ENCODE assay signal across 20 cellular contexts in genomic region chr9:91902465-91903125, GRCh38. TPM values are rescaled to one million over a fixed set of nuclear protein-coding genes. Genes with fewer than 3 reads are reported as not detected.
DNase-seq lines count a peak whose midpoint lies in the region; ATAC-seq, FAIRE-seq and TF ChIP-seq lines count a peak whose summit lies in the region.
"Had no signal": no experiment of that assay in that cellular context is flagged by ENCODE, and none has a peak within 500 bp of the region (broad histone marks: within the 10 kb centered on the region; RNA-seq: fewer than 3 reads in every experiment).

No MANE protein-coding gene starts in this region.

- DNase-seq in K562 (ENCODE audit: extremely low read depth in 1 of 4, low spot score in 3 of 4) (no peak), left kidney (ENCODE audit: low read depth, low spot score) (peak; percentile 59), sigmoid colon (no peak), NCI-H1436 treated with DMSO at 0.1 percent for 48 hours (lab: John Stamatoyannopoulos, UW) (no peak), NCI-H187 (lab: John Stamatoyannopoulos, UW) (no peak), NCI-H226 (no peak)
- DNase-seq: activated CD4-positive, alpha-beta T cell treated with anti-CD3 and anti-CD28 coated beads, Interleukin-2, amount 10 ng/mL, durations not matched to agents 24 days and 14 days; activated effector memory CD4-positive, alpha-beta T cell treated with Interleukin-2 at 50 U/mL for 16 hours; central memory CD4-positive, alpha-beta T cell; effector CD4-positive, alpha-beta T cell; NCI-H1694 treated with DMSO at 0.1 percent for 48 hours; NCI-H446; stimulated activated CD4-positive, alpha-beta T cell treated with anti-CD3 and anti-CD28 coated beads, Interleukin-2, amount 100 ng/mL, for 48 hours had no signal

- H3K36me3 ChIP-seq in HEK293 (ENCODE audit: control insufficient read depth in 2 of 2, insufficient read depth in 1 of 2, low read length in 2 of 2): no peaks in the 10 kb centered on the region
- peaks cover 16% of the 10 kb centered on the region; the same call in 2 of the 3 replicates for H3K36me3 ChIP-seq in K562 (ENCODE audit: control insufficient read depth, insufficient read depth, low read length)
- H3K36me3 ChIP-seq in sigmoid colon: no peaks in the 10 kb centered on the region
- H3K36me3 ChIP-seq: neural progenitor cell had no signal

- no peaks in the 10 kb centered on the region for H4K20me1 ChIP-seq in K562 (replicated peaks; ENCODE audit: control insufficient read depth, insufficient read depth, low read length)

- POLR2A ChIA-PET in HEK293 (lab: Yijun Ruan, JAX) (no interaction called here), K562 (lab: Yijun Ruan, JAX) (interaction anchor here (1.0 kb wide), 1 partner anchor 9 kb away, joined by 3 read pairs; no protein-coding TSS in a partner anchor)

- peak overlapping the region; percentile 48 to 80 for H3K9ac ChIP-seq in K562 (ENCODE audit: insufficient read depth in 1 of 2, low read depth in 2 of 2, low read length in 2 of 2)
- H3K9ac ChIP-seq: neural progenitor cell had no signal

- H3K27ac ChIP-seq in HEK293 (ENCODE audit: extremely low read depth, low read depth, low read length): peak overlapping the region; percentile 26; the same call in 1 of the 2 replicates
- H3K27ac ChIP-seq in K562 (ENCODE audit: extremely low read depth, low read depth, low read length): peak overlapping the region; percentile 88
- H3K27ac ChIP-seq in sigmoid colon: peak overlapping the region; percentile 21 to 94 (median 86)
- H3K27ac ChIP-seq: neural progenitor cell had no signal

- no TSS peak for BruUV-seq in K562 (replicated peaks; lab: Mats Ljungman, UMichigan)

- TF ChIP-seq CTCF in HEK293 (tag by site-specific recombination; IDR thresholded peaks at IDR 0.05): no peak
- TF ChIP-seq CTCF in K562 (IDR thresholded peaks at IDR 0.05 in 2 of 3, conservative IDR thresholded peaks at IDR 0.05 in 1 of 3; ENCODE audit: insufficient read depth in 2 of 3, low read depth in 1 of 3, low read length in 3 of 3): no peak
- no peak for TF ChIP-seq CTCF in sigmoid colon (IDR thresholded peaks at IDR 0.05)

- CTCF ChIA-PET in HEK293 (lab: Yijun Ruan, JAX): interaction anchor here (0.6 kb wide), 2 partner anchors 27 to 47 kb away, joined by 3 read pairs; no protein-coding TSS in a partner anchor
- CTCF ChIA-PET in K562 (lab: Yijun Ruan, JAX; ENCODE audit: low intra/inter-chr PET ratio): no interaction called here

- TF ChIP-seq RAD21 in K562 (CRISPR knock-in tag; conservative IDR thresholded peaks at IDR 0.05 in 1 of 2, IDR thresholded peaks at IDR 0.05 in 1 of 2): no peak

- H3K4me1 ChIP-seq in HEK293 (ENCODE audit: control insufficient read depth, insufficient read depth, low read length) (peaks cover 26% of the 10 kb centered on the region), K562 (replicated peaks in 1 of 2; ENCODE audit: control insufficient read depth in 2 of 2, insufficient read depth in 2 of 2, low read length in 2 of 2) (peaks cover 79 to 82% of the 10 kb centered on the region in 2 experiments), sigmoid colon (peaks cover 0 to 100% (median 92%) of the 10 kb centered on the region in 4 donors)

- TF ChIP-seq POLR2A in K562 (conservative IDR thresholded peaks at IDR 0.05) (no peak), sigmoid colon (IDR thresholded peaks at IDR 0.05) (no peak)

- WGBS in K562 (ENCODE audit: insufficient coverage, low coverage, missing lambda C conversion rate): 14% methylated on average over 10 of the region's 11 CpGs
- WGBS in sigmoid colon, 2 donors: 76 to 77% methylated on average over 11 of the region's 11 CpGs

- H3K27me3 ChIP-seq in K562 (ENCODE audit: control insufficient read depth in 2 of 2, insufficient read depth in 2 of 2, low read length in 2 of 2) (no peaks in the 10 kb centered on the region), sigmoid colon (no peaks in the 10 kb centered on the region)
- H3K27me3 ChIP-seq: neural progenitor cell had no signal

- FAIRE-seq in K562 (lab: Jason Lieb, UNC): peak; percentile 19
- FAIRE-seq: D721Med, G401.6, HTR-8/SVneo, TTC549 had no signal

- in situ Hi-C loops in K562 (cut with MboI): no loop called here

- no peaks in the 10 kb centered on the region for H3K9me1 ChIP-seq in K562 (ENCODE audit: control insufficient read depth, insufficient read depth, low read length)

- peaks cover 97% of the 10 kb centered on the region for H3K79me2 ChIP-seq in K562 (ENCODE audit: control insufficient read depth, insufficient read depth, low read length)

- TF ChIP-seq EP300 in K562 (IDR thresholded peaks at IDR 0.05; ENCODE audit: low read length) (no peak), sigmoid colon (IDR thresholded peaks at IDR 0.05) (no peak)

- no peak for ATAC-seq in K562
- ATAC-seq in GM18861 (IDR thresholded peaks at IDR 0.05; ENCODE audit: unreplicated experiment): no peak

- H2AFZ ChIP-seq in K562 (ENCODE audit: low read depth, low read length): peak overlapping the region; percentile 11; the same call in 1 of the 2 replicates
- H2AFZ ChIP-seq: neural progenitor cell had no signal

- H3K4me3 ChIP-seq in HEK293 (ENCODE audit: low read depth, low read length) (no peak overlapping the region), K562 (no peak overlapping the region), sigmoid colon (no peak overlapping the region)
- H3K4me3 ChIP-seq: neural progenitor cell had no signal

- no peaks in the 10 kb centered on the region for H3K9me3 ChIP-seq in HEK293 (ENCODE audit: control insufficient read depth, insufficient read depth, low read depth, low read length)
- H3K9me3 ChIP-seq in K562 (replicated peaks; ENCODE audit: control insufficient read depth, insufficient read depth, low read depth, low read length): no peaks in the 10 kb centered on the region
- no peaks in the 10 kb centered on the region for H3K9me3 ChIP-seq in sigmoid colon

- intact Hi-C loops in K562 (cut with micrococcal nuclease): loop anchor here (10.0 kb wide), 1 partner anchor 128 kb away; no protein-coding TSS in a partner anchor
- intact Hi-C loops in sigmoid colon (cut with DNase I): no loop called here

- peak overlapping the region; percentile 44 for H3K4me2 ChIP-seq in K562 (ENCODE audit: insufficient read depth, low read length)
- H3K4me2 ChIP-seq: neural progenitor cell had no signal

TF ChIP-seq in HEK293, 187 proteins besides CTCF, POLR2A, EP300 and RAD21 (continues in another document):
- peak; percentile 57 for TF ChIP-seq GLIS2 (tag by site-specific recombination; IDR thresholded peaks at IDR 0.05)

TF ChIP-seq in K562, 482 proteins besides CTCF, POLR2A, EP300 and RAD21 (continues in another document):
- TF ChIP-seq ATF3 (IDR thresholded peaks at IDR 0.05) (peak; percentile 59; the same call in 1 of the 2 replicates), ATF3 (CRISPR knock-in tag; conservative IDR thresholded peaks at IDR 0.05) (no peak), ARID1B (IDR thresholded peaks at IDR 0.05) (0 out of 2 replicates have a peak, but pooled peaks have one; percentile 9), NBN (IDR thresholded peaks at IDR 0.05; ENCODE audit: low read depth) (no peak), JUND (IDR thresholded peaks at IDR 0.05; ENCODE audit: borderline replicate concordance, low read depth, low read length) (no peak; the same call in 1 of the 2 replicates), JUND (tag; IDR thresholded peaks at IDR 0.05; ENCODE audit: borderline replicate concordance, low read depth, low read length) (0 out of 3 replicates have a peak, but pooled peaks have one; percentile 6), TFE3 (CRISPR knock-in tag; IDR thresholded peaks at IDR 0.05) (no peak), SOX6 (IDR thresholded peaks at IDR 0.05) (0 out of 2 replicates have a peak, but pooled peaks have one; percentile 29), MAFG (tag; conservative IDR thresholded peaks at IDR 0.05) (peak; percentile 40; the same call in 1 of the 2 replicates)

RNA-seq across cellular contexts. Expression of gene ROR2, which starts 47.4 kb away (rescaled TPM):
- total RNA-seq in K562 (2011; cell fraction: chromatin; rRNA removed; ENCODE audit: low replicate concordance): 55.8 and 56.6 TPM in 2 replicates
- total RNA-seq in K562 (2011; cell fraction: nucleolus; rRNA removed): 56.9 and 60.5 TPM in 2 replicates
- 36.5 and 49.8 TPM in 2 replicates for total RNA-seq in K562 (2011; cell fraction: nucleoplasm; rRNA removed)
- total RNA-seq in K562 (2014; rRNA removed): 15.3 and 18.2 TPM in 2 replicates
- 11.4 and 17.3 TPM in 2 replicates for total RNA-seq in K562 (2014; rRNA removed; fragmentation: Illumina TruSeq; extraction: Trizol)
- 15.4 and 17.9 TPM in 2 replicates for total RNA-seq in K562 (2015; rRNA removed; fragmentation: Illumina TruSeq; extraction: Trizol)
- 33.6 and 33.8 TPM in 2 replicates for total RNA-seq in K562 (2021)
- polyA plus RNA-seq in K562 (2011; rRNA removed): 7.7 and 8.1 TPM in 2 replicates
- polyA plus RNA-seq in K562 (2011; cell fraction: cytosol; rRNA removed): 7.9 and 16.6 TPM in 2 replicates
- 11.8 and 20.5 TPM in 2 replicates for polyA plus RNA-seq in K562 (2011; cell fraction: nucleus; rRNA removed)
- 16.8 and 25.3 TPM in 2 replicates for polyA plus RNA-seq in K562 (2012)
- 14.2 and 18.3 TPM in 2 replicates for polyA plus RNA-seq in K562 (2014; fragmentation: Illumina TruSeq; extraction: Trizol)
- 1 to 10 TPM; 5.6 to 6.0 TPM for polyA plus RNA-seq in K562 (2014; fragmentation: Nextera tagmentation; extraction: Ambion mirVana)
- polyA plus RNA-seq in K562 (2014; rRNA removed): 12.5 and 17.2 TPM in 2 replicates
- 11.9 and 15.1 TPM in 2 replicates for polyA minus RNA-seq in K562 (2011; rRNA and poly(A)+ RNA removed)
- 16.4 and 18.1 TPM in 2 replicates for polyA minus RNA-seq in K562 (2011; cell fraction: cytosol; rRNA and poly(A)+ RNA removed)
- polyA minus RNA-seq in K562 (2011; cell fraction: nucleus; rRNA and poly(A)+ RNA removed): 12.5 and 14.1 TPM in 2 replicates
- total RNA-seq in sigmoid colon: 10 to 100 TPM; 51.4 to 81.7 (median 59.8) TPM
- polyA plus RNA-seq in sigmoid colon: 1 to 10 TPM in 2 of 3 donors, under 1 TPM in 1; 0.46 to 7.6 (median 1.2) TPM

Comparison
In these comparisons a context has a peak if more than half of its experiments do, and no peak if none do; other contexts are left out.
1. H3K27ac ChIP-seq: peak in every context shown above with its lines; median percentile 88 in K562; 86 in sigmoid colon; 26 in HEK293.
2. Of the 44 proteins assayed by ChIP-seq in both K562 and HEK293: peak only in K562: ZBTB7A; only in HEK293: PATZ1, PRDM10 and ZNF398; in both: none; in neither: 40.